9 cellular contexts compared by ENCODE assay signal in the genomic region with DNA sequence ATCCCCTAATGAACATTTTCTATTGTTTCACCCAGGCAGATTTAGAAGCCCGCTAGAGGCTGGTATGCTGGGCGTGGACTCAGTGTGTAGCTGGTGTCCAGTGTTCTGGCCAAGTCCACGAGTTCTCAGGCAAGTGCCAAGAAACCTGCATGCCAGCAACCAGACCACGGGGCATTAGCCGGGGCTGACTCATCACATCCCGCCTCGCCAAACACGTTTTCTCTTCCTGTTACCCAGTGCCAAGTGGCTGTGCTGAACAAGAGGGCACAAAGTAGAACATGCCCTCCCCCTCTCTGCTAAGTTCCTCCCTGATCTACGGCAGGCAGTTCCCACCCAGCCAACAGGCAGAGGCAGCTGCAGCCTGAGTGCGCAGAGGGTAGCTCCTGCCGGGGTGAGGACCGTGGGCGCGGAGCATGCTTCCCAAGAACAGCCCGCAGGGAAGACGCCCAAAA. TPM values are rescaled to one million over a fixed set of nuclear protein-coding genes. Genes with fewer than 3 reads are reported as not detected.
DNase-seq lines count a peak whose midpoint lies in the region; ATAC-seq and TF ChIP-seq lines count a peak whose summit lies in the region.
"Had no signal": no experiment of that assay in that cellular context is flagged by ENCODE, and none has a peak within 500 bp of the region (broad histone marks: within the 10 kb centered on the region; RNA-seq: fewer than 3 reads in every experiment).

No MANE protein-coding gene starts in this region.

- peaks cover 0 to 54% of the 10 kb centered on the region in 2 donors for H3K4me1 ChIP-seq in right atrium auricular region

- no peaks in the 10 kb centered on the region for H3K36me3 Mint-ChIP-seq in activated naive CD4-positive, alpha-beta T cell treated with anti-CD3 and anti-CD28 coated beads, Interleukin-2, amount 10 ng/mL, durations not matched to agents 7 days and 5 days
- H3K36me3 Mint-ChIP-seq: activated naive CD8-positive, alpha-beta T cell treated with anti-CD3 and anti-CD28 coated beads, Interleukin-2, amount 10 ng/mL, durations not matched to agents 7 days and 5 days had no signal

- ATAC-seq in GM18873 (IDR thresholded peaks at IDR 0.05; ENCODE audit: low FRiP score, unreplicated experiment): no peak

- no peaks in the 10 kb centered on the region for H3K36me3 ChIP-seq in right atrium auricular region

- no peaks in the 10 kb centered on the region for H3K27me3 ChIP-seq in right atrium auricular region

- CTCF ChIA-PET in activated naive CD4-positive, alpha-beta T cell treated with anti-CD3 and anti-CD28 coated beads, Interleukin-2, amount 10 ng/mL, durations not matched to agents 7 days and 5 days (lab: Charles Lee): no interaction called here

- H3K27ac ChIP-seq in right atrium auricular region (peak overlapping the region; percentile 79 to 87), skin epidermis (peak overlapping the region in 19 of 21 experiments; percentile 16 to 88 (median 60))

- peaks cover 16% of the 10 kb centered on the region for H3K27me3 Mint-ChIP-seq in activated naive CD4-positive, alpha-beta T cell treated with anti-CD3 and anti-CD28 coated beads, Interleukin-2, amount 10 ng/mL, durations not matched to agents 7 days and 5 days

- H3K27ac Mint-ChIP-seq in activated naive CD4-positive, alpha-beta T cell treated with anti-CD3 and anti-CD28 coated beads, Interleukin-2, amount 10 ng/mL, durations not matched to agents 7 days and 5 days: no peak overlapping the region
- H3K27ac Mint-ChIP-seq: activated naive CD8-positive, alpha-beta T cell treated with anti-CD3 and anti-CD28 coated beads, Interleukin-2, amount 10 ng/mL, durations not matched to agents 7 days and 5 days had no signal

- in situ Hi-C loops in KBM-7 (cut with MboI; ENCODE audit: low pct_unique_long_range_greater_than_20kb, low sequenced_read_pairs): no loop called here

- H3K4me3 ChIP-seq in right atrium auricular region: no peak overlapping the region
- no peak overlapping the region for H3K4me3 ChIP-seq in skin epidermis

- no peak overlapping the region for H3K4me3 Mint-ChIP-seq in activated naive CD4-positive, alpha-beta T cell treated with anti-CD3 and anti-CD28 coated beads, Interleukin-2, amount 10 ng/mL, durations not matched to agents 7 days and 5 days
- H3K4me3 Mint-ChIP-seq: activated naive CD8-positive, alpha-beta T cell treated with anti-CD3 and anti-CD28 coated beads, Interleukin-2, amount 10 ng/mL, durations not matched to agents 7 days and 5 days had no signal

- H3K4me1 Mint-ChIP-seq in activated naive CD4-positive, alpha-beta T cell treated with anti-CD3 and anti-CD28 coated beads, Interleukin-2, amount 10 ng/mL, durations not matched to agents 7 days and 5 days: peaks cover 5% of the 10 kb centered on the region

- TF ChIP-seq CTCF in right atrium auricular region (IDR thresholded peaks at IDR 0.05): peak in 1 of 2 donors; percentile 38

- H3K9me3 ChIP-seq in right atrium auricular region: peaks cover 0 to 9% of the 10 kb centered on the region in 2 donors

- peaks cover 3% of the 10 kb centered on the region for H3K9me3 Mint-ChIP-seq in activated naive CD4-positive, alpha-beta T cell treated with anti-CD3 and anti-CD28 coated beads, Interleukin-2, amount 10 ng/mL, durations not matched to agents 7 days and 5 days

- DNase-seq in C1 segment of cervical spinal cord (lab: John Stamatoyannopoulos, UW): peak; percentile 24 to 99 (median 88)
- DNase-seq in KBM-7: peak; percentile 18
- peak; percentile 45 to 98 (median 88) for DNase-seq in anterior cingulate cortex (lab: John Stamatoyannopoulos, UW)
- DNase-seq in right atrium auricular region (ENCODE audit: low spot score): peak; percentile 87
- no peak for DNase-seq in SKM-1 (lab: John Stamatoyannopoulos, UW; ENCODE audit: unreplicated experiment)
- DNase-seq in activated naive CD4-positive, alpha-beta T cell treated with anti-CD3 and anti-CD28 coated beads, Interleukin-2, amount 10 ng/mL, durations not matched to agents 7 days and 5 days: no peak
- DNase-seq: activated naive CD8-positive, alpha-beta T cell treated with anti-CD3 and anti-CD28 coated beads, Interleukin-2, amount 10 ng/mL, durations not matched to agents 7 days and 5 days had no signal

RNA-seq across cellular contexts. Expression of a gene that starts 29.6 kb away (rescaled TPM):
- total RNA-seq in right atrium auricular region: under 1 TPM; 0.20 to 0.52 TPM

Comparison
In these comparisons a context has a peak if more than half of its experiments do, and no peak if none do; other contexts are left out.
1. DNase-seq: peak in C1 segment of cervical spinal cord (14 of 14), KBM-7 (single experiment), anterior cingulate cortex (58 of 58) and right atrium auricular region (single experiment); none in SKM-1 (single experiment) and activated naive CD4-positive, alpha-beta T cell treated with anti-CD3 and anti-CD28 coated beads, Interleukin-2, amount 10 ng/mL, durations not matched to agents 7 days and 5 days (single experiment).